In genomic region chr21:25956993-25957714, GRCh38 we compare ENCODE assay signal across 1 cellular context.
TF ChIP-seq lines count a peak whose summit lies in the region.

No MANE protein-coding gene starts in this region.

TF ChIP-seq in H1, 55 proteins besides CTCF, POLR2A, EP300 and RAD21 (continued from another document):
- TF ChIP-seq CHD7 (IDR thresholded peaks at IDR 0.05; ENCODE audit: insufficient replicate concordance, low read length) (no peak), SP4 (IDR thresholded peaks at IDR 0.05; ENCODE audit: low read length) (no peak), PHF8 (conservative IDR thresholded peaks at IDR 0.05; ENCODE audit: low read depth, low read length) (no peak)
